In the genomic region with DNA sequence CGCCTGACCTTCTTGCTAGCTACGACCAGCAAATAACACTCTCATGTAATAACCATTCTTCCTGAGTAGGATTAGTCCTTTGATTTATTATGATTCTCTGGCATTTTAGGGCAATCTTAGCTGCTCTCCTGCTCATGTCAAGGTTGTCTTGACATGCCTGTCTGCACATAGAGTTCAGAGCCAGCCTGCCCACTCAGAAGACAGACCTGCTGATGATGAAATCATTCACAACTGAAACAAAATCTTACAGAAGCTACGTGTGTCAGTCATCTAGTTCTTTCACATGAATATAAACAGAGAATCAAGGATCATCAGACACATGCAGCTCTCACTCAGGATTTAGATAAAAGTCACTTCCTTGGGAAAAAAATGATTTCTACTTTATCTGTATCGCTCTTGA, we compare ENCODE assay signal across 28 cellular contexts.
"Had no signal": no experiment of that assay in that cellular context is flagged by ENCODE, and none has a peak within 500 bp of the region (broad histone marks: within the 10 kb centered on the region; RNA-seq: fewer than 3 reads in every experiment).

No MANE protein-coding gene starts in this region.

- H3K9me3 ChIP-seq: breast epithelium, gastroesophageal sphincter, left ventricle myocardium inferior, mucosa of descending colon, pancreas, prostate gland, right atrium auricular region had no signal

- H3K27me3 Mint-ChIP-seq: T-helper 17 cell had no signal

- H3K9me3 Mint-ChIP-seq: activated T-helper 1 cell treated with anti-CD3 and anti-CD28 coated beads, Interleukin-12 subunit alpha, Interleukin-12 subunit beta, Interleukin-2, Interleukin-4 antibody, amounts not matched to agents 30 ng/mL and 10 ng/mL and 1 ng/mL, durations not matched to agents 14 hours and 24 hours and 36 hours; central memory CD8-positive, alpha-beta T cell; nephron; WTC11 had no signal

- H3K4me1 ChIP-seq: breast epithelium, left ventricle myocardium inferior, pancreas, prostate gland, right atrium auricular region had no signal

- H3K36me3 ChIP-seq: breast epithelium, gastroesophageal sphincter, left ventricle myocardium inferior, pancreas, prostate gland, right atrium auricular region had no signal

- H3K4me3 Mint-ChIP-seq: activated CD8-positive, alpha-beta T cell treated with anti-CD3 and anti-CD28 coated beads, Interleukin-2, amount 10 ng/mL, durations not matched to agents 7 days and 5 days; activated T-helper 1 cell treated with anti-CD3 and anti-CD28 coated beads, Interleukin-12 subunit alpha, Interleukin-12 subunit beta, Interleukin-2, Interleukin-4 antibody, amounts not matched to agents 30 ng/mL and 10 ng/mL and 1 ng/mL, durations not matched to agents 14 hours and 24 hours and 36 hours; central memory CD8-positive, alpha-beta T cell; nephron; T-helper 17 cell; WTC11 had no signal

- H3K27ac Mint-ChIP-seq: activated CD8-positive, alpha-beta T cell treated with anti-CD3 and anti-CD28 coated beads, Interleukin-2, amount 10 ng/mL, durations not matched to agents 7 days and 5 days; activated T-helper 1 cell treated with anti-CD3 and anti-CD28 coated beads, Interleukin-12 subunit alpha, Interleukin-12 subunit beta, Interleukin-2, Interleukin-4 antibody, amounts not matched to agents 30 ng/mL and 10 ng/mL and 1 ng/mL, durations not matched to agents 14 hours and 24 hours and 36 hours; nephron; T-helper 17 cell; WTC11 had no signal

- ATAC-seq: activated CD8-positive, alpha-beta T cell treated with anti-CD3 and anti-CD28 coated beads, Interleukin-2, amount 10 ng/mL, durations not matched to agents 7 days and 5 days; gastroesophageal sphincter; mucosa of descending colon; pancreas; T-helper 17 cell; WTC11 had no signal

- H3K4me3 ChIP-seq: breast epithelium, gastroesophageal sphincter, hepatocyte, left ventricle myocardium inferior, lung, mucosa of descending colon, pancreas, prostate gland, right atrium auricular region had no signal

- H3K27ac ChIP-seq: breast epithelium, epithelial cell of prostate, hepatocyte, left ventricle myocardium inferior, pancreas, prostate gland, right atrium auricular region had no signal

- H3K4me1 Mint-ChIP-seq: central memory CD8-positive, alpha-beta T cell had no signal

- DNase-seq: activated CD4-positive, alpha-beta T cell treated with anti-CD3 and anti-CD28 coated beads for 1 hour; activated CD4-positive, alpha-beta T cell treated with anti-CD3 and anti-CD28 coated beads, Interleukin-2, amount 50 U/mL, for 1 hour; activated CD8-positive, alpha-beta T cell treated with anti-CD3 and anti-CD28 coated beads, Interleukin-2, amount 10 ng/mL, durations not matched to agents 7 days and 5 days; activated gamma-delta T cell; activated naive CD4-positive, alpha-beta T cell treated with anti-CD3 and anti-CD28 coated beads, Interleukin-2, amount 50 U/mL, for 16 hours; activated T-cell treated with anti-CD3 and anti-CD28 coated beads for 4 hours; dermis blood vessel endothelial cell; effector CD4-positive, alpha-beta T cell; islet precursor cell; left ventricle myocardium inferior; mucosa of descending colon; pancreas; stimulated activated CD4-positive, alpha-beta T cell treated with anti-CD3 and anti-CD28 coated beads, Interleukin-15, amount 100 ng/mL, for 24 hours; stimulated activated CD4-positive, alpha-beta T cell treated with anti-CD3 and anti-CD28 coated beads, Interleukin-2, amount 100 ng/mL, for 24 hours; stimulated activated naive CD4-positive, alpha-beta T cell; T-helper 17 cell; trophoblast cell had no signal

- H3K36me3 Mint-ChIP-seq: WTC11 had no signal

- H3K27me3 ChIP-seq: breast epithelium, gastroesophageal sphincter, hepatocyte, pancreas, right atrium auricular region had no signal
